ENCODE assay signal across 17 cellular contexts in the genomic region with DNA sequence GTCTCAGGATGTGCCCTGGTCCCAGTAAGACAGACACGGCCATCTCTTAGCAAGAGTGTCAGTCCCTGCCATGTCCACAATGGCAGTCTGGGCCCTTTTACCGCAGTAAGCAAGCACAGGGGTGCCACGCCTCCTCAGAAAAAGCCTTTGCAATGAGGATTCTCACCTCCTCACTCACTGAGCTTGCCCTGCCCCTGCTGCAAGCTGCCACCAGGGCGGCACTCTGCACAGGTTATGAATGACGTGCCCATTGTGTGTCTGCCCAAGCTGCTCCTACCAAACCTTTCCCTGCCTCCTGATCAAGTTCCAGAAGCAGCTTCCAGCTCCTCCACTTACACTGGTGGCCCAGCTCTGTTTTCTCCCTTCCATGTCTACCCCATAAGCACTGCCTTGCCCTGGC. TPM values are rescaled to one million over a fixed set of nuclear protein-coding genes. Genes with fewer than 3 reads are reported as not detected.
DNase-seq lines count a peak whose midpoint lies in the region; ATAC-seq, FAIRE-seq and TF ChIP-seq lines count a peak whose summit lies in the region.
"Had no signal": no experiment of that assay in that cellular context is flagged by ENCODE, and none has a peak within 500 bp of the region (broad histone marks: within the 10 kb centered on the region; RNA-seq: fewer than 3 reads in every experiment).

No MANE protein-coding gene starts in this region.

- H3K9ac ChIP-seq in K562 (ENCODE audit: insufficient read depth in 1 of 2, low read depth in 2 of 2, low read length in 2 of 2) (no peak overlapping the region), neural progenitor cell (no peak overlapping the region)
- H3K9ac ChIP-seq: BLaER1 had no signal

- CTCF ChIA-PET in K562 (lab: Yijun Ruan, JAX; ENCODE audit: low intra/inter-chr PET ratio) = no interaction called here

- BruUV-seq in K562 (replicated peaks; lab: Mats Ljungman, UMichigan) = no TSS peak

- POLR2A ChIA-PET in K562 (lab: Yijun Ruan, JAX) = interaction anchor here (0.7 to 1.5 kb wide), 5 partner anchors 9 to 159 kb away, joined by 3 to 6 read pairs (median 3); partner anchors contain the start of gene ERCC3

- TF ChIP-seq EP300 in K562 (IDR thresholded peaks at IDR 0.05; ENCODE audit: low read length) = no peak

- H3K27ac Mint-ChIP-seq in neural progenitor cell = no peak overlapping the region

- DNase-seq in LNCaP clone FGC (ENCODE audit: low read depth) (no peak), K562 (ENCODE audit: extremely low read depth in 1 of 4, low spot score in 3 of 4) (no peak), neural progenitor cell (ENCODE audit: low spot score) (no peak), adrenal gland (no peak)
- no peak for DNase-seq in central memory CD4-positive, alpha-beta T cell
- DNase-seq: activated CD4-positive, alpha-beta T cell treated with anti-CD3 and anti-CD28 coated beads, Interleukin-2, amount 50 U/mL, for 48 hours; cortex of kidney; head of caudate nucleus; mesenchymal stem cell; NCI-H1694 treated with DMSO at 0.1 percent for 48 hours; NCI-H510A; right cardiac atrium had no signal

- peaks cover 2% of the 10 kb centered on the region for H3K9me3 Mint-ChIP-seq in neural progenitor cell

- no peaks in the 10 kb centered on the region for H3K4me1 Mint-ChIP-seq in neural progenitor cell

- H3F3A ChIP-seq in neural progenitor cell (ENCODE audit: low read depth) = no peaks in the 10 kb centered on the region

- peak; percentile 45 for TF ChIP-seq CTCF in GM12873 (IDR thresholded peaks at IDR 0.05; ENCODE audit: insufficient read depth, low read depth, low read length, missing control alignments)
- 0 out of 2 replicates have a peak, but pooled peaks have one; percentile 10 for TF ChIP-seq CTCF in LNCaP clone FGC (IDR thresholded peaks at IDR 0.05; ENCODE audit: control insufficient read depth, extremely low read depth, insufficient read depth)
- TF ChIP-seq CTCF in K562 (IDR thresholded peaks at IDR 0.05 in 2 of 3, conservative IDR thresholded peaks at IDR 0.05 in 1 of 3; ENCODE audit: insufficient read depth in 2 of 3, low read depth in 1 of 3, low read length in 3 of 3) = peak in 2 of 3 experiments; percentile 24 to 44; a peak in 2 of 6 replicates
- TF ChIP-seq CTCF in neural progenitor cell (IDR thresholded peaks at IDR 0.05) = no peak
- TF ChIP-seq CTCF in adrenal gland (IDR thresholded peaks at IDR 0.05) = no peak

- H3K9me3 ChIP-seq in K562 (replicated peaks; ENCODE audit: control insufficient read depth, insufficient read depth, low read depth, low read length) (no peaks in the 10 kb centered on the region), neural progenitor cell (ENCODE audit: low read depth) (no peaks in the 10 kb centered on the region), adrenal gland (replicated peaks in 1 of 3) (no peaks in the 10 kb centered on the region)
- H3K9me3 ChIP-seq: BLaER1, esophagus muscularis mucosa had no signal

- TF ChIP-seq RAD21 in K562 (CRISPR knock-in tag; conservative IDR thresholded peaks at IDR 0.05 in 1 of 2, IDR thresholded peaks at IDR 0.05 in 1 of 2) = no peak

- H3K79me2 ChIP-seq in K562 (ENCODE audit: control insufficient read depth, insufficient read depth, low read length) (no peaks in the 10 kb centered on the region), neural progenitor cell (ENCODE audit: low read depth) (no peaks in the 10 kb centered on the region)

- H3K27ac ChIP-seq in K562 (ENCODE audit: extremely low read depth, low read depth, low read length) (no peak overlapping the region), neural progenitor cell (no peak overlapping the region), adrenal gland (no peak overlapping the region)
- H3K27ac ChIP-seq: BLaER1, esophagus muscularis mucosa had no signal

- in situ Hi-C loops in K562 (cut with MboI) = no loop called here

- H3K36me3 Mint-ChIP-seq in neural progenitor cell = peaks cover 60% of the 10 kb centered on the region

- no peaks in the 10 kb centered on the region for H3K27me3 Mint-ChIP-seq in neural progenitor cell (ENCODE audit: insufficient read depth, low read depth)

- no peaks in the 10 kb centered on the region for H3K9me1 ChIP-seq in K562 (ENCODE audit: control insufficient read depth, insufficient read depth, low read length)

- 85% methylated on average over 5 of the region's 5 CpGs for WGBS in K562 (ENCODE audit: insufficient coverage, low coverage, missing lambda C conversion rate)
- 97 to 98% (median 97%) methylated on average over 5 of the region's 5 CpGs for WGBS in adrenal gland, 4 donors

- H2AFZ ChIP-seq in K562 (ENCODE audit: low read depth, low read length) (no peak overlapping the region), neural progenitor cell (replicated peaks) (no peak overlapping the region)

- ATAC-seq in K562 = peak; percentile 67
- no peak for ATAC-seq in HG03432 (IDR thresholded peaks at IDR 0.05; ENCODE audit: unreplicated experiment)
- ATAC-seq: right cardiac atrium had no signal

- H4K20me1 ChIP-seq in K562 (replicated peaks; ENCODE audit: control insufficient read depth, insufficient read depth, low read length) = 0 out of 2 replicates have a peak, but pooled peaks cover under 1% of the 10 kb centered on the region
- no peaks in the 10 kb centered on the region for H4K20me1 ChIP-seq in neural progenitor cell (ENCODE audit: low read depth)

- no peak overlapping the region for H3K4me3 ChIP-seq in LNCaP clone FGC (ENCODE audit: low read depth, low read length)
- H3K4me3 ChIP-seq in K562 = no peak overlapping the region
- H3K4me3 ChIP-seq in neural progenitor cell = no peak overlapping the region
- H3K4me3 ChIP-seq in adrenal gland = no peak overlapping the region
- H3K4me3 ChIP-seq: BLaER1, esophagus muscularis mucosa had no signal

- H3K4me2 ChIP-seq in K562 (ENCODE audit: insufficient read depth, low read length) = no peak overlapping the region
- H3K4me2 ChIP-seq in neural progenitor cell = no peak overlapping the region
- H3K4me2 ChIP-seq: BLaER1 had no signal

- no peaks in the 10 kb centered on the region for H3K27me3 ChIP-seq in K562 (ENCODE audit: control insufficient read depth in 2 of 2, insufficient read depth in 2 of 2, low read length in 2 of 2)
- no peaks in the 10 kb centered on the region for H3K27me3 ChIP-seq in neural progenitor cell
- H3K27me3 ChIP-seq in adrenal gland = no peaks in the 10 kb centered on the region
- H3K27me3 ChIP-seq: BLaER1, esophagus muscularis mucosa had no signal

- H3K4me1 ChIP-seq in K562 (replicated peaks in 1 of 2; ENCODE audit: control insufficient read depth in 2 of 2, insufficient read depth in 2 of 2, low read length in 2 of 2) (no peaks in the 10 kb centered on the region), neural progenitor cell (no peaks in the 10 kb centered on the region), adrenal gland (replicated peaks in 1 of 2) (no peaks in the 10 kb centered on the region)
- H3K4me1 ChIP-seq: BLaER1, esophagus muscularis mucosa had no signal

- peak overlapping the region; percentile 36 for H3K4me3 Mint-ChIP-seq in neural progenitor cell

- TF ChIP-seq POLR2A in K562 (conservative IDR thresholded peaks at IDR 0.05) = no peak
- no peak for TF ChIP-seq POLR2A in adrenal gland (IDR thresholded peaks at IDR 0.05)

- FAIRE-seq in K562 (lab: Jason Lieb, UNC) = no peak
- FAIRE-seq: GM12892 had no signal

- intact Hi-C loops in K562 (cut with micrococcal nuclease) (no loop called here), adrenal gland (cut with DNase I) (no loop called here)

- peaks cover 76% of the 10 kb centered on the region for H3K36me3 ChIP-seq in K562 (ENCODE audit: control insufficient read depth, insufficient read depth, low read length)
- H3K36me3 ChIP-seq in neural progenitor cell = peaks cover 21% of the 10 kb centered on the region
- peaks cover 0 to 75% of the 10 kb centered on the region in 2 donors for H3K36me3 ChIP-seq in adrenal gland (replicated peaks in 1 of 2)

RNA-seq across cellular contexts. Expression of gene ERCC3, which starts 23.3 kb away (rescaled TPM):
- 138 and 178 TPM in 2 replicates for total RNA-seq in K562 (2011; cell fraction: chromatin; rRNA removed; ENCODE audit: low replicate concordance)
- 77.4 and 82.9 TPM in 2 replicates for total RNA-seq in K562 (2011; cell fraction: nucleolus; rRNA removed)
- total RNA-seq in K562 (2011; cell fraction: nucleoplasm; rRNA removed) = 89.8 and 92.7 TPM in 2 replicates
- total RNA-seq in K562 (2014; rRNA removed) (26.8 and 29.0 TPM in 2 replicates), K562 (2014; rRNA removed; fragmentation: Illumina TruSeq; extraction: Trizol) (43.1 and 47.0 TPM in 2 replicates), K562 (2015; rRNA removed; fragmentation: Illumina TruSeq; extraction: Trizol) (44.9 and 46.6 TPM in 2 replicates), K562 (2021) (37.5 and 39.9 TPM in 2 replicates), neural progenitor cell (ENCODE audit: low replicate concordance) (68.9 and 71.5 TPM in 2 replicates), adrenal gland (10 to 100 TPM; 26.7 to 65.8 (median 38.1) TPM)
- polyA plus RNA-seq in K562 (2011; rRNA removed) (52.9 and 56.0 TPM in 2 replicates), K562 (2014; fragmentation: Illumina TruSeq; extraction: Trizol) (56.7 and 61.5 TPM in 2 replicates), K562 (2014; fragmentation: Nextera tagmentation; extraction: Ambion mirVana) (10 to 100 TPM; 17.9 to 32.8 TPM), K562 (2014; rRNA removed) (46.2 and 47.1 TPM in 2 replicates), adrenal gland (10 to 100 TPM; 27.8 to 42.1 (median 37.7) TPM)
- 37.8 and 40.1 TPM in 2 replicates for polyA plus RNA-seq in K562 (2011; cell fraction: cytosol; rRNA removed)
- 180 and 192 TPM in 2 replicates for polyA plus RNA-seq in K562 (2011; cell fraction: nucleus; rRNA removed)
- 33.1 and 33.7 TPM in 2 replicates for polyA plus RNA-seq in K562 (2012)
- 46.8 and 54.1 TPM in 2 replicates for polyA minus RNA-seq in K562 (2011; rRNA and poly(A)+ RNA removed)
- polyA minus RNA-seq in K562 (2011; cell fraction: cytosol; rRNA and poly(A)+ RNA removed) = 19.6 and 21.8 TPM in 2 replicates
- 60.5 and 99.2 TPM in 2 replicates for polyA minus RNA-seq in K562 (2011; cell fraction: nucleus; rRNA and poly(A)+ RNA removed)

RNA-seq across cellular contexts. Expression of gene CYP27C1, which starts 50.6 kb away (rescaled TPM):
- total RNA-seq in K562 (2011; cell fraction: chromatin; rRNA removed; ENCODE audit: low replicate concordance) = not detected in 2 replicates
- total RNA-seq in K562 (2011; cell fraction: nucleolus; rRNA removed) = not detected in 2 replicates
- not detected in 2 replicates for total RNA-seq in K562 (2011; cell fraction: nucleoplasm; rRNA removed)
- total RNA-seq in K562 (2014; rRNA removed) (not detected in 2 replicates), K562 (2014; rRNA removed; fragmentation: Illumina TruSeq; extraction: Trizol) (not detected in 2 replicates), K562 (2015; rRNA removed; fragmentation: Illumina TruSeq; extraction: Trizol) (not detected in 2 replicates), K562 (2021) (not detected in 2 replicates), neural progenitor cell (ENCODE audit: low replicate concordance) (3.0 and 3.8 TPM in 2 replicates), adrenal gland (under 1 TPM in 5 of 8 donors, not detected in 3; 0.11 to 0.28 (median 0.14) TPM)
- polyA plus RNA-seq in K562 (2011; rRNA removed) (not detected in 2 replicates), K562 (2014; fragmentation: Illumina TruSeq; extraction: Trizol) (not detected in 2 replicates), K562 (2014; fragmentation: Nextera tagmentation; extraction: Ambion mirVana) (not detected), K562 (2014; rRNA removed) (not detected in 2 replicates), adrenal gland (under 1 TPM; 0.22 to 0.97 (median 0.30) TPM)
- polyA plus RNA-seq in K562 (2011; cell fraction: cytosol; rRNA removed) = not detected in 2 replicates
- not detected in 2 replicates for polyA plus RNA-seq in K562 (2011; cell fraction: nucleus; rRNA removed)
- polyA plus RNA-seq in K562 (2012) = not detected in 2 replicates
- polyA minus RNA-seq in K562 (2011; rRNA and poly(A)+ RNA removed) = not detected in 2 replicates
- polyA minus RNA-seq in K562 (2011; cell fraction: cytosol; rRNA and poly(A)+ RNA removed) = not detected in 2 replicates
- polyA minus RNA-seq in K562 (2011; cell fraction: nucleus; rRNA and poly(A)+ RNA removed) = not detected in 2 replicates

Comparison
In these comparisons a context has a peak if more than half of its experiments do, and no peak if none do; other contexts are left out.
1. CTCF ChIP-seq: peak in GM12873 (single experiment), LNCaP clone FGC (single experiment) and K562 (2 of 3); none in neural progenitor cell (single experiment) and adrenal gland (0 of 6).